In the genomic region with DNA sequence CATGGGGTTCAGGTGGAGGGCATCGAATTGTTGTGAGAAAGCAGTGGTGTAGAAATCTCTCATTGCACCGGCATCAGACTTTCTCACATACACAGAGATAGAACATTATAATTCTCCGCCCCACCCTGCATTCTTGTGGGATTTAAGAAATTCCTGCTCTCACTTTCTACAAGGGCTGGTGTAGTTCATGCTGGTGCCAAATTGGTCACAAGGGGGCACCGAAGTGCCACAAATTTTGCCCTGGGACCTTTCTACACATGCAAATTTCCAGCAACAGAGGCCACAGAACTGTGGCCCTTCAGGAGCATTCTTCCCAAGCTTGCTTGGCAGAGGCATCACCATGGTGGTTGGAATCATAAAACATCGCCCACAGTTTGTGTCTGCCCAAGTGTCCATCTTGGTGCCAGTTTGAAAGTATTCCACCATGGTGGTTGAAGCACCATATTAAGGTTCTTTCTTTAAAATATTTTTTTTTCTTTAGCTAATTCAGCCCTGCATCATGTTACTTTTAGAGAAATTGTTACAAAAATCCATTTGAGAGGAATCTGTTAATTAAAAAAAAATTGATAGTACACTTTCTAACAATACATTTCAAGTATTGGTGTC, we compare ENCODE assay signal across 8 cellular contexts.
DNase-seq lines count a peak whose midpoint lies in the region; ATAC-seq, FAIRE-seq and TF ChIP-seq lines count a peak whose summit lies in the region.

No MANE protein-coding gene starts in this region.

- H3K4me1 Mint-ChIP-seq in astrocyte (ENCODE audit: low read depth, unreplicated experiment): peaks cover 10% of the 10 kb centered on the region

- peaks cover 5% of the 10 kb centered on the region for H3K27me3 Mint-ChIP-seq in astrocyte (ENCODE audit: low read depth, unreplicated experiment)

- no peak overlapping the region for H3K4me2 ChIP-seq in astrocyte (ENCODE audit: low read length)

- no peaks in the 10 kb centered on the region for H3K9me3 ChIP-seq in astrocyte (ENCODE audit: insufficient read depth, low read depth, low read length)
- no peaks in the 10 kb centered on the region for H3K9me3 ChIP-seq in stomach

- H3K4me1 ChIP-seq in astrocyte (ENCODE audit: insufficient read depth, low read length) (no peaks in the 10 kb centered on the region), stomach (no peaks in the 10 kb centered on the region)

- no peak overlapping the region for H3K9ac ChIP-seq in astrocyte (ENCODE audit: low read length)

- H3K4me3 ChIP-seq in astrocyte (ENCODE audit: insufficient read depth, low read depth, low read length): no peak overlapping the region
- no peak overlapping the region for H3K4me3 ChIP-seq in stomach

- no peaks in the 10 kb centered on the region for H3K79me2 ChIP-seq in astrocyte (ENCODE audit: insufficient read depth, low read length)

- no peaks in the 10 kb centered on the region for H4K20me1 ChIP-seq in astrocyte (ENCODE audit: insufficient read depth, low read length)

- ATAC-seq in GM19023 (IDR thresholded peaks at IDR 0.05; ENCODE audit: unreplicated experiment): peak; percentile 88
- ATAC-seq in HG03280 (IDR thresholded peaks at IDR 0.05; ENCODE audit: unreplicated experiment): peak; percentile 58

- H3K9me3 Mint-ChIP-seq in astrocyte (ENCODE audit: unreplicated experiment): no peaks in the 10 kb centered on the region

- TF ChIP-seq POLR2A in stomach (IDR thresholded peaks at IDR 0.05): no peak

- H3K27me3 ChIP-seq in astrocyte (ENCODE audit: insufficient read depth, low read length) (peaks cover 9% of the 10 kb centered on the region), stomach (no peaks in the 10 kb centered on the region)

- 13 to 20% (median 18%) methylated on average over 5 of the region's 5 CpGs for WGBS in stomach, 5 donors

- H3K27ac Mint-ChIP-seq in astrocyte (ENCODE audit: unreplicated experiment): peak overlapping the region; percentile 29

- TF ChIP-seq CTCF in astrocyte (IDR thresholded peaks at IDR 0.05; ENCODE audit: insufficient read depth, low read depth, low read length): peak; percentile 76
- TF ChIP-seq CTCF in stomach (IDR thresholded peaks at IDR 0.05): peak in 4 of 7 experiments; percentile 18 to 30 (median 24)

- TF ChIP-seq EP300 in stomach (IDR thresholded peaks at IDR 0.05): no peak

- H3K4me3 Mint-ChIP-seq in astrocyte (ENCODE audit: unreplicated experiment): no peak overlapping the region

- H3K36me3 ChIP-seq in astrocyte (ENCODE audit: insufficient read depth, low read length): no peaks in the 10 kb centered on the region
- no peaks in the 10 kb centered on the region for H3K36me3 ChIP-seq in stomach

- peak; percentile 82 for DNase-seq in DMS53 (lab: John Stamatoyannopoulos, UW)
- peak; percentile 67 for DNase-seq in NCI-H460 (ENCODE audit: extremely low read depth, low read depth)
- DNase-seq in astrocyte (ENCODE audit: low read depth): peak; percentile 49
- peak; percentile 63 for DNase-seq in iris pigment epithelial cell (ENCODE audit: low read depth)
- DNase-seq in stomach: peak; percentile 26
- DNase-seq in activated effector memory CD4-positive, alpha-beta T cell treated with anti-CD3 and anti-CD28 coated beads, Interleukin-2, amount 50 U/mL, for 16 hours: no peak

- intact Hi-C loops in stomach (cut with DNase I; ENCODE audit: low total_unique reads): no loop called here

- no peak overlapping the region for H2AFZ ChIP-seq in astrocyte (ENCODE audit: low read depth, low read length)

- peak; percentile 67 for FAIRE-seq in astrocyte (lab: Jason Lieb, UNC)

- no peaks in the 10 kb centered on the region for H3K36me3 Mint-ChIP-seq in astrocyte (ENCODE audit: low read depth, unreplicated experiment)

- H3K27ac ChIP-seq in astrocyte (ENCODE audit: low read depth, low read length) (no peak overlapping the region), stomach (no peak overlapping the region)
